ENCODE assay signal across 1 cellular context in the genomic region with DNA sequence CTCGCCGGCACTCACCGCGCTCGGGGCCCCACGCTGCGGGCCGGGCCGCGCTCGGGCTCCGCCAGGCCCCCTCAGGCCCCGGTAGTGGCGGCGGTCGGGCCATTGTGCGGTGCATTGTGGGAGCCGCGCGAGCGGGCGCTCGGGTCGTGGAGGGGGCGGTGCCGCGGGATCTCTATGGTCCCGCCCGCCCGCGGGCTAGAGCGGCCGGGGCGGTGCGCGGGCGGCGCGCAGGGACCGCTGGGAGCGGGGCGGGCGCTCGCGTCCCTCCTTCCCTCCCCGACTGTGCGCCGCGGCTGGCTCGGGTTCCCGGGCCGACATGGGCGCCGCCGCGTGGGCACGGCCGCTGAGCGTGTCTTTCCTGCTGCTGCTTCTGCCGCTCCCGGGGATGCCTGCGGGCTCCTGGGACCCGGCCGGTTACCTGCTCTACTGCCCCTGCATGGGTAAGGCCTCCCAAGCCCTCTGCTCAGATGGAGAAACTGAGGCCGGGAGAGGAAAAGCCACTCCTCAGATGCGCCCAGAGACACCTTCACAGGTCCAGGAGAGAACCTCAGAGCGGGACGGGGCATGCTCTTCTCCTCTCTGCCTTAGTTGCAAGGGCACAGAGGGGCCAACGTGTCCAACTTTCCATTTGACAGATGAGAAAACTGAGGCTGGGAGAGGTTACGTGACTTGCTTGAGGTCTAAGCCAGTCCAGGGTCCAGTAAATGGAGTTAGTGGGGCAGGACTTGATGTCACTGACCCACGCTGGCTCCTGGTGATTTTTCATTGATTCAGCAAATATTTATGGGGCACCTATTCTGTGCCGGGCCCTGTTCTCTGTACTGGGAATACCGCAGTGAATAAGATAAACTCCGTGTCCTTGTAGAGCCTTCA.
A peak's percentile ranks its signal among the peaks of the same experiment; 100 is the strongest.
TF ChIP-seq lines count a peak whose summit lies in the region.

A gene with protein sequence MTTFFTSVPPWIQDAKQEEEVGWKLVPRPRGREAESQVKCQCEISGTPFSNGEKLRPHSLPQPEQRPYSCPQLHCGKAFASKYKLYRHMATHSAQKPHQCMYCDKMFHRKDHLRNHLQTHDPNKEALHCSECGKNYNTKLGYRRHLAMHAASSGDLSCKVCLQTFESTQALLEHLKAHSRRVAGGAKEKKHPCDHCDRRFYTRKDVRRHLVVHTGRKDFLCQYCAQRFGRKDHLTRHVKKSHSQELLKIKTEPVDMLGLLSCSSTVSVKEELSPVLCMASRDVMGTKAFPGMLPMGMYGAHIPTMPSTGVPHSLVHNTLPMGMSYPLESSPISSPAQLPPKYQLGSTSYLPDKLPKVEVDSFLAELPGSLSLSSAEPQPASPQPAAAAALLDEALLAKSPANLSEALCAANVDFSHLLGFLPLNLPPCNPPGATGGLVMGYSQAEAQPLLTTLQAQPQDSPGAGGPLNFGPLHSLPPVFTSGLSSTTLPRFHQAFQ (minus strand): TSS at position 118 of the 873 bp plus-strand sequence. CDS start 5,565 bp downstream, outside the sequence.
A gene (plus strand): TSS at position 255 of the 873 bp plus-strand sequence. CDS start 62 bp downstream, at position 317.

TF ChIP-seq in A549, 52 proteins besides CTCF, POLR2A, EP300 and RAD21 (continued from another document):
- peak; percentile 78 for TF ChIP-seq MAFK (IDR thresholded peaks at IDR 0.05; ENCODE audit: partially characterized antibody)
- 0 out of 2 replicates have a peak, but pooled peaks have one; percentile 68 for TF ChIP-seq CHD4 (IDR thresholded peaks at IDR 0.05; ENCODE audit: borderline replicate concordance)
- no peak for TF ChIP-seq FOSB (CRISPR knock-in tag; IDR thresholded peaks at IDR 0.05)
